20 cellular contexts compared by ENCODE assay signal in the genomic region with DNA sequence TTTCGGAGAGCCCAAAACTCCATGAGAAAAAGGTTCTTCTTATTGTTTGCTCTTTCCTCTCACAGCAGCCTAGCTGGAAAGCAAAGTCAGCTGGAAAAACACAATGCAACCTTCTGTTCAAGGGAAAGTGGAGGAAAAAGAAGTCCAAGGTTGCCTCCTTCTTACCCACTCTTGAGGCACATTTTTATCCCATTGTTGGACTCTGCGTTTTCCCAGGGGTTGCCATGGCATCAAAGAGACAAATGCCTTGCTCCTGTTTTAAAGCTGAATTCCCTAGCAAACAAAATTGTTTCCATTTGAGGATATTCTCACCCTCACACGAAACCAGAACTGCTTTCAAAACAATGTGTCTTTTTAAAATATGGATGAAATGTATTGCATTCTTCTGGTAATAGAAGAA. TPM values are rescaled to one million over a fixed set of nuclear protein-coding genes. Genes with fewer than 3 reads are reported as not detected.
DNase-seq lines count a peak whose midpoint lies in the region; ATAC-seq, FAIRE-seq and TF ChIP-seq lines count a peak whose summit lies in the region.
"Had no signal": no experiment of that assay in that cellular context is flagged by ENCODE, and none has a peak within 500 bp of the region (broad histone marks: within the 10 kb centered on the region; RNA-seq: fewer than 3 reads in every experiment).

No MANE protein-coding gene starts in this region.

- TF ChIP-seq POLR2A in gastrocnemius medialis (IDR thresholded peaks at IDR 0.05), result no peak
- TF ChIP-seq POLR2A in sigmoid colon (IDR thresholded peaks at IDR 0.05), result no peak

- H3K4me1 ChIP-seq in astrocyte (ENCODE audit: insufficient read depth, low read length), result peaks cover 22% of the 10 kb centered on the region
- peaks cover 0 to 16% of the 10 kb centered on the region in 2 donors for H3K4me1 ChIP-seq in gastrocnemius medialis
- H3K4me1 ChIP-seq in sigmoid colon, result peaks cover 0 to 4% (median 0%) of the 10 kb centered on the region in 4 donors
- H3K4me1 ChIP-seq in foreskin keratinocyte, result peaks cover 6% of the 10 kb centered on the region
- H3K4me1 ChIP-seq: BLaER1 treated with 17β-estradiol and CSF1 and Interleukin-3, amounts not matched to agents 10 nM and 100 nM; colonic mucosa had no signal

- H3K4me3 Mint-ChIP-seq in astrocyte (ENCODE audit: unreplicated experiment), result no peak overlapping the region
- H3K4me3 Mint-ChIP-seq: IgD-negative memory B cell; natural killer cell treated with Interleukin-12 subunit alpha and Interleukin-12 subunit beta and Interleukin-15 and Interleukin-18, amount 100 ng/mL, for 72 hours; T-cell had no signal

- H3K36me3 Mint-ChIP-seq in astrocyte (ENCODE audit: low read depth, unreplicated experiment), result no peaks in the 10 kb centered on the region
- H3K36me3 Mint-ChIP-seq: IgD-negative memory B cell; natural killer cell treated with Interleukin-12 subunit alpha and Interleukin-12 subunit beta and Interleukin-15 and Interleukin-18, amount 100 ng/mL, for 72 hours; T-cell had no signal

- no peaks in the 10 kb centered on the region for H3K79me2 ChIP-seq in astrocyte (ENCODE audit: insufficient read depth, low read length)

- DNase-seq in DMS53 (lab: John Stamatoyannopoulos, UW) (peak; percentile 29), DMS53 treated with DMSO at 0.1 percent for 48 hours (lab: John Stamatoyannopoulos, UW; ENCODE audit: unreplicated experiment) (no peak), astrocyte (ENCODE audit: low read depth) (peak; percentile 30), islet precursor cell (peak; percentile 56), gastrocnemius medialis (no peak), sigmoid colon (no peak), foreskin keratinocyte (no peak)
- DNase-seq: aorta, colonic mucosa, MV-4-11, NCI-H2029 treated with DMSO at 0.1 percent for 48 hours, NCI-H510A, T-cell, testis had no signal

- TF ChIP-seq EP300 in sigmoid colon (IDR thresholded peaks at IDR 0.05), result no peak

- peaks cover 28% of the 10 kb centered on the region for H3K4me1 Mint-ChIP-seq in astrocyte (ENCODE audit: low read depth, unreplicated experiment)
- H3K4me1 Mint-ChIP-seq: IgD-negative memory B cell had no signal

- no peak overlapping the region for H3K27ac ChIP-seq in astrocyte (ENCODE audit: low read depth, low read length)
- H3K27ac ChIP-seq in gastrocnemius medialis, result peak overlapping the region in 3 of 4 donors; percentile 2 to 38 (median 17)
- H3K27ac ChIP-seq in sigmoid colon, result peak overlapping the region in 1 of 4 donors; percentile 14
- H3K27ac ChIP-seq in foreskin keratinocyte, result no peak overlapping the region
- H3K27ac ChIP-seq: 22Rv1; BLaER1 treated with 17β-estradiol and CSF1 and Interleukin-3, amounts not matched to agents 10 nM and 100 nM; colonic mucosa had no signal

- intact Hi-C loops in gastrocnemius medialis (cut with DNase I; ENCODE audit: low total_unique reads), result no loop called here
- intact Hi-C loops in sigmoid colon (cut with DNase I), result no loop called here

- 65% methylated on average over 3 of the region's 3 CpGs for WGBS in sigmoid colon, 2 donors

- no peak overlapping the region for H3K4me2 ChIP-seq in astrocyte (ENCODE audit: low read length)
- H3K4me2 ChIP-seq: BLaER1 treated with 17β-estradiol and CSF1 and Interleukin-3, amounts not matched to agents 10 nM and 100 nM had no signal

- H3K4me3 ChIP-seq in astrocyte (ENCODE audit: insufficient read depth, low read depth, low read length) (no peak overlapping the region), gastrocnemius medialis (no peak overlapping the region), sigmoid colon (no peak overlapping the region)
- H3K4me3 ChIP-seq: BLaER1 treated with 17β-estradiol and CSF1 and Interleukin-3, amounts not matched to agents 10 nM and 100 nM; colonic mucosa; lung; testis had no signal

- H3K9me3 ChIP-seq in astrocyte (ENCODE audit: insufficient read depth, low read depth, low read length) (no peaks in the 10 kb centered on the region), gastrocnemius medialis (no peaks in the 10 kb centered on the region), sigmoid colon (no peaks in the 10 kb centered on the region)
- H3K9me3 ChIP-seq: BLaER1 treated with 17β-estradiol and CSF1 and Interleukin-3, amounts not matched to agents 10 nM and 100 nM; colonic mucosa; testis had no signal

- H4K20me1 ChIP-seq in astrocyte (ENCODE audit: insufficient read depth, low read length), result no peaks in the 10 kb centered on the region
- H4K20me1 ChIP-seq: BLaER1 treated with 17β-estradiol and CSF1 and Interleukin-3, amounts not matched to agents 10 nM and 100 nM had no signal

- in situ Hi-C loops in gastrocnemius medialis (cut with MboI; ENCODE audit: low sequenced_read_pairs in 4 of 4), result no loop called here

- peak overlapping the region; percentile 93 for H3K27ac Mint-ChIP-seq in astrocyte (ENCODE audit: unreplicated experiment)
- H3K27ac Mint-ChIP-seq: IgD-negative memory B cell; natural killer cell treated with Interleukin-12 subunit alpha and Interleukin-12 subunit beta and Interleukin-15 and Interleukin-18, amount 100 ng/mL, for 72 hours; T-cell had no signal

- no peak for FAIRE-seq in astrocyte (lab: Jason Lieb, UNC)

- H3K9ac ChIP-seq in astrocyte (ENCODE audit: low read length), result no peak overlapping the region
- H3K9ac ChIP-seq: BLaER1 treated with 17β-estradiol and CSF1 and Interleukin-3, amounts not matched to agents 10 nM and 100 nM had no signal

- no peak for TF ChIP-seq CTCF in astrocyte (IDR thresholded peaks at IDR 0.05; ENCODE audit: insufficient read depth, low read depth, low read length)
- no peak for TF ChIP-seq CTCF in gastrocnemius medialis (IDR thresholded peaks at IDR 0.05 in 4 of 5, conservative IDR thresholded peaks at IDR 0.05 in 1 of 5)
- TF ChIP-seq CTCF in sigmoid colon (IDR thresholded peaks at IDR 0.05), result no peak
- no peak for TF ChIP-seq CTCF in foreskin keratinocyte (conservative IDR thresholded peaks at IDR 0.05)

- H3K27me3 Mint-ChIP-seq in astrocyte (ENCODE audit: low read depth, unreplicated experiment), result no peaks in the 10 kb centered on the region
- H3K27me3 Mint-ChIP-seq: IgD-negative memory B cell had no signal

- peak overlapping the region; percentile 35 for H2AFZ ChIP-seq in astrocyte (ENCODE audit: low read depth, low read length)

- H3K27me3 ChIP-seq in astrocyte (ENCODE audit: insufficient read depth, low read length) (no peaks in the 10 kb centered on the region), gastrocnemius medialis (no peaks in the 10 kb centered on the region), sigmoid colon (no peaks in the 10 kb centered on the region), foreskin keratinocyte (no peaks in the 10 kb centered on the region)
- H3K27me3 ChIP-seq: BLaER1 treated with 17β-estradiol and CSF1 and Interleukin-3, amounts not matched to agents 10 nM and 100 nM; colonic mucosa; testis had no signal

- ATAC-seq in gastrocnemius medialis, result no peak
- ATAC-seq in HG02588 (IDR thresholded peaks at IDR 0.05; ENCODE audit: unreplicated experiment), result no peak
- no peak for ATAC-seq in foreskin keratinocyte
- ATAC-seq: natural killer cell treated with Interleukin-12 subunit alpha and Interleukin-12 subunit beta and Interleukin-15 and Interleukin-18, amount 100 ng/mL, for 72 hours; T-cell had no signal

- H3K9me3 Mint-ChIP-seq in astrocyte (ENCODE audit: unreplicated experiment), result peaks cover 2% of the 10 kb centered on the region
- H3K9me3 Mint-ChIP-seq: IgD-negative memory B cell; natural killer cell treated with Interleukin-12 subunit alpha and Interleukin-12 subunit beta and Interleukin-15 and Interleukin-18, amount 100 ng/mL, for 72 hours; T-cell had no signal

- H3K36me3 ChIP-seq in astrocyte (ENCODE audit: insufficient read depth, low read length) (no peaks in the 10 kb centered on the region), gastrocnemius medialis (no peaks in the 10 kb centered on the region), sigmoid colon (no peaks in the 10 kb centered on the region)
- H3K36me3 ChIP-seq: BLaER1 treated with 17β-estradiol and CSF1 and Interleukin-3, amounts not matched to agents 10 nM and 100 nM; colonic mucosa had no signal

RNA-seq across cellular contexts. Expression of a gene that starts 45.1 kb away (rescaled TPM):
- 0.41 and 0.58 TPM in 2 replicates for total RNA-seq in astrocyte
- total RNA-seq in gastrocnemius medialis, result 100 to 1,000 TPM in 1 of 4 donors, 10 to 100 TPM in 3; 60.7 to 254 (median 79.1) TPM
- total RNA-seq in sigmoid colon, result 10 to 100 TPM in 3 of 4 donors, 1 to 10 TPM in 1; 8.1 to 20.2 (median 11.6) TPM
- polyA plus RNA-seq in sigmoid colon, result 1 to 10 TPM in 2 of 3 donors, under 1 TPM in 1; 0.92 to 5.2 (median 1.2) TPM
- total RNA-seq in foreskin keratinocyte, result 0.95 and 1.0 TPM in 2 replicates
- polyA plus RNA-seq in foreskin keratinocyte, result 0.60 and 0.66 TPM in 2 replicates
- total RNA-seq: natural killer cell treated with Interleukin-12 subunit alpha and Interleukin-12 subunit beta and Interleukin-15 and Interleukin-18, amount 100 ng/mL, for 72 hours had no signal
- polyA plus RNA-seq: IgD-negative memory B cell had no signal

Comparison
In these comparisons a context has a peak if more than half of its experiments do, and no peak if none do; other contexts are left out.
1. DNase-seq: peak in DMS53 (single experiment), astrocyte (single experiment) and islet precursor cell (single experiment); none in DMS53 treated with DMSO at 0.1 percent for 48 hours (single experiment), gastrocnemius medialis (0 of 2), sigmoid colon (single experiment) and foreskin keratinocyte (0 of 2).
2. H3K27ac ChIP-seq: peak in gastrocnemius medialis (3 of 4); none in astrocyte (single experiment) and foreskin keratinocyte (single experiment).